Comparison of ENCODE assay signal across 8 cellular contexts in the genomic region with DNA sequence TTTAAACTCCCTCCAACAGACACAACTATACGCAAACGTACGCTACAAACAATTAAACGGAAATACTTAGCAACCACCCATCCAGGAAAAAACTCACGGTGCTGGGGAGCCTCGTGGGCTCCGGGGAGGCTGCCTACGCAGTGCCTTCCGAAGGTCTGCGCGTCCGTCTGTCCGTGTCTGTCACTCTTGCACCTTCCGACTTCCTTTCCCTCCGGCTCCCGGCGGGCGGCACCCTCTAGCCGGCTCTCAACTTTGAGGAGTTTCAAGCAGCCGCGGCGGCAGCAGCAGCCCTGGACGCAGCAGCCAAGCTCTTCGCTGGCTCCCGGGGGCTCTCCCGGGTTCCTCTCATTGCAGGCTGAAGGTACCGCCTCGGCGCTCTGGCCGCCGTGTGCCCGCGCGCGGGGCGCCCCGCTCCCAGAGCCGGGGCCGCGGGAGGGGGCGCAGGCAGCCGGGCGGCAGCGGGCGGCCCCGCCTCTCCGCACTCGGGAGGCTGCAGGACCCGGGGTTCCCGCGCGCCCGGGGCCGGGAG. TPM values are rescaled to one million over a fixed set of nuclear protein-coding genes. Genes with fewer than 3 reads are reported as not detected.
DNase-seq lines count a peak whose midpoint lies in the region; ATAC-seq and TF ChIP-seq lines count a peak whose summit lies in the region.

A gene with protein sequence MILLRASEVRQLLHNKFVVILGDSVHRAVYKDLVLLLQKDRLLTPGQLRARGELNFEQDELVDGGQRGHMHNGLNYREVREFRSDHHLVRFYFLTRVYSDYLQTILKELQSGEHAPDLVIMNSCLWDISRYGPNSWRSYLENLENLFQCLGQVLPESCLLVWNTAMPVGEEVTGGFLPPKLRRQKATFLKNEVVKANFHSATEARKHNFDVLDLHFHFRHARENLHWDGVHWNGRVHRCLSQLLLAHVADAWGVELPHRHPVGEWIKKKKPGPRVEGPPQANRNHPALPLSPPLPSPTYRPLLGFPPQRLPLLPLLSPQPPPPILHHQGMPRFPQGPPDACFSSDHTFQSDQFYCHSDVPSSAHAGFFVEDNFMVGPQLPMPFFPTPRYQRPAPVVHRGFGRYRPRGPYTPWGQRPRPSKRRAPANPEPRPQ (plus strand): TSS at position 257 of the 529 bp plus-strand sequence. CDS start 155,443 bp downstream, outside the sequence.

- H3K36me3 Mint-ChIP-seq in natural killer cell treated with Interleukin-12 subunit alpha and Interleukin-12 subunit beta and Interleukin-15 and Interleukin-18, amount 100 ng/mL, for 72 hours, result no peaks in the 10 kb centered on the region
- H3K36me3 Mint-ChIP-seq in stimulated activated naive CD8-positive, alpha-beta T cell treated with anti-CD3 and anti-CD28 coated beads, Interleukin-15, Interleukin-2, amounts not matched to agents 100 ng/mL and 50 ng/mL, for 24 hours (ENCODE audit: low read depth), result peaks cover 46% of the 10 kb centered on the region

- no peaks in the 10 kb centered on the region for H3K27me3 ChIP-seq in OCI-LY1 (ENCODE audit: insufficient read depth, low read length)
- H3K27me3 ChIP-seq in fibroblast of lung (ENCODE audit: control insufficient read depth, insufficient read depth, low read length), result no peaks in the 10 kb centered on the region

- H3K9me3 ChIP-seq in OCI-LY1 (ENCODE audit: low read length), result no peaks in the 10 kb centered on the region
- no peaks in the 10 kb centered on the region for H3K9me3 ChIP-seq in fibroblast of lung (ENCODE audit: control insufficient read depth, insufficient read depth, low read depth, low read length)

- peak within 1 kb of the TSS; percentile 83; the same call in 1 of the 2 replicates for H2AFZ ChIP-seq in OCI-LY1 (ENCODE audit: low read length)
- peak within 1 kb of the TSS; percentile 94 for H2AFZ ChIP-seq in fibroblast of lung (ENCODE audit: low read length)

- H3K27me3 Mint-ChIP-seq in natural killer cell treated with Interleukin-12 subunit alpha and Interleukin-12 subunit beta and Interleukin-15 and Interleukin-18, amount 100 ng/mL, for 72 hours, result no peaks in the 10 kb centered on the region
- H3K27me3 Mint-ChIP-seq in stimulated activated naive CD8-positive, alpha-beta T cell treated with anti-CD3 and anti-CD28 coated beads, Interleukin-15, Interleukin-2, amounts not matched to agents 100 ng/mL and 50 ng/mL, for 24 hours, result no peaks in the 10 kb centered on the region

- peak; percentile 34 for DNase-seq in NK-92 treated with Interleukin-12 subunit alpha and Interleukin-12 subunit beta, amount 100 ng/mL, for 24 hours (lab: John Stamatoyannopoulos, UW)
- DNase-seq in NK-92 (lab: John Stamatoyannopoulos, UW; ENCODE audit: unreplicated experiment) (no peak), fibroblast of lung (ENCODE audit: low read depth in 2 of 2) (peak; percentile 69 to 71)
- peak; percentile 74 for DNase-seq in activated T-cell treated with anti-CD3 and anti-CD28 coated beads, Interleukin-2, amount 50 U/mL, for 1 hour
- peak; percentile 75 for DNase-seq in natural killer cell treated with Interleukin-12 subunit alpha and Interleukin-12 subunit beta and Interleukin-15 and Interleukin-18, amount 100 ng/mL, for 72 hours (ENCODE audit: low spot score)

- H4K20me1 ChIP-seq in OCI-LY1 (ENCODE audit: insufficient read depth, low read length), result no peaks in the 10 kb centered on the region
- no peaks in the 10 kb centered on the region for H4K20me1 ChIP-seq in fibroblast of lung (ENCODE audit: control insufficient read depth, extremely low read depth, insufficient read depth, low read length)

- H3K4me3 Mint-ChIP-seq in natural killer cell treated with Interleukin-12 subunit alpha and Interleukin-12 subunit beta and Interleukin-15 and Interleukin-18, amount 100 ng/mL, for 72 hours, result peak within 1 kb of the TSS; percentile 99
- H3K4me3 Mint-ChIP-seq in stimulated activated naive CD8-positive, alpha-beta T cell treated with anti-CD3 and anti-CD28 coated beads, Interleukin-15, Interleukin-2, amounts not matched to agents 100 ng/mL and 50 ng/mL, for 24 hours, result peak within 1 kb of the TSS; percentile 96

- H3K4me1 Mint-ChIP-seq in natural killer cell treated with Interleukin-12 subunit alpha and Interleukin-12 subunit beta and Interleukin-15 and Interleukin-18, amount 100 ng/mL, for 72 hours (ENCODE audit: low read depth in 2 of 2), result peaks cover 44 to 56% of the 10 kb centered on the region in 2 donors
- peaks cover 77% of the 10 kb centered on the region for H3K4me1 Mint-ChIP-seq in stimulated activated naive CD8-positive, alpha-beta T cell treated with anti-CD3 and anti-CD28 coated beads, Interleukin-15, Interleukin-2, amounts not matched to agents 100 ng/mL and 50 ng/mL, for 24 hours (ENCODE audit: low read depth)

- H3K4me3 ChIP-seq in OCI-LY1 (ENCODE audit: low read depth, low read length, poor library complexity, severe bottlenecking), result peak within 1 kb of the TSS; percentile 82
- peak within 1 kb of the TSS; percentile 69 to 75 (median 72) for H3K4me3 ChIP-seq in fibroblast of lung (replicated peaks in 1 of 4; ENCODE audit: control extremely low read depth in 1 of 4, insufficient read depth in 1 of 4, low read depth in 3 of 4, low read length in 4 of 4)

- H3K27ac ChIP-seq in OCI-LY1 (ENCODE audit: low read depth, low read length, poor library complexity, severe bottlenecking) (peak within 1 kb of the TSS; percentile 78), fibroblast of lung (ENCODE audit: insufficient read depth, low read length) (peak within 1 kb of the TSS; percentile 77)

- H3K9ac ChIP-seq in OCI-LY1 (ENCODE audit: low read length), result peak within 1 kb of the TSS; percentile 75
- peak within 1 kb of the TSS; percentile 60 for H3K9ac ChIP-seq in fibroblast of lung (ENCODE audit: insufficient read depth, low read length)

- peaks cover 9% of the 10 kb centered on the region for H3F3A ChIP-seq in OCI-LY1 (ENCODE audit: insufficient read depth, low read length)

- H3K4me1 ChIP-seq in OCI-LY1 (ENCODE audit: insufficient read depth, low read length, severe bottlenecking) (peaks cover 72% of the 10 kb centered on the region), fibroblast of lung (ENCODE audit: control insufficient read depth, extremely low read depth, insufficient read depth, low read length) (peaks cover 12% of the 10 kb centered on the region)

- H3K4me2 ChIP-seq in OCI-LY1 (ENCODE audit: low read length) (peak within 1 kb of the TSS; percentile 95), fibroblast of lung (ENCODE audit: extremely low read depth, insufficient read depth, low read length) (peak within 1 kb of the TSS; percentile 99)

- H3K79me2 ChIP-seq in OCI-LY1 (ENCODE audit: insufficient read depth, low read length), result no peaks in the 10 kb centered on the region
- H3K79me2 ChIP-seq in fibroblast of lung (ENCODE audit: control insufficient read depth, insufficient read depth, low read length), result peaks cover 7% of the 10 kb centered on the region

- no peaks in the 10 kb centered on the region for H3K9me3 Mint-ChIP-seq in natural killer cell treated with Interleukin-12 subunit alpha and Interleukin-12 subunit beta and Interleukin-15 and Interleukin-18, amount 100 ng/mL, for 72 hours
- no peaks in the 10 kb centered on the region for H3K9me3 Mint-ChIP-seq in stimulated activated naive CD8-positive, alpha-beta T cell treated with anti-CD3 and anti-CD28 coated beads, Interleukin-15, Interleukin-2, amounts not matched to agents 100 ng/mL and 50 ng/mL, for 24 hours

- TF ChIP-seq CTCF in OCI-LY1 (IDR thresholded peaks at IDR 0.05; ENCODE audit: low read length), result peak; percentile 43
- peak; percentile 50 to 55 for TF ChIP-seq CTCF in fibroblast of lung (conservative IDR thresholded peaks at IDR 0.05 in 1 of 2, IDR thresholded peaks at IDR 0.05 in 1 of 2; ENCODE audit: low read depth in 1 of 2, low read length in 2 of 2)

- no peaks in the 10 kb centered on the region for H3K9me2 ChIP-seq in OCI-LY1 (ENCODE audit: low read depth, low read length)

- H3K36me3 ChIP-seq in OCI-LY1 (ENCODE audit: insufficient read depth, low read length) (0 out of 2 replicates have a peak, but pooled peaks cover 6% of the 10 kb centered on the region), fibroblast of lung (ENCODE audit: control insufficient read depth, insufficient read depth, low read length) (no peaks in the 10 kb centered on the region)

- peak within 1 kb of the TSS; percentile 86 to 91 for H3K27ac Mint-ChIP-seq in natural killer cell treated with Interleukin-12 subunit alpha and Interleukin-12 subunit beta and Interleukin-15 and Interleukin-18, amount 100 ng/mL, for 72 hours
- H3K27ac Mint-ChIP-seq in stimulated activated naive CD8-positive, alpha-beta T cell treated with anti-CD3 and anti-CD28 coated beads, Interleukin-15, Interleukin-2, amounts not matched to agents 100 ng/mL and 50 ng/mL, for 24 hours, result peak within 1 kb of the TSS; percentile 99

- ATAC-seq in HG03196 (IDR thresholded peaks at IDR 0.05; ENCODE audit: unreplicated experiment), result peak; percentile 63
- ATAC-seq in natural killer cell treated with Interleukin-12 subunit alpha and Interleukin-12 subunit beta and Interleukin-15 and Interleukin-18, amount 100 ng/mL, for 72 hours, result peak; percentile 80

RNA-seq across cellular contexts. Expression of the gene that starts here (rescaled TPM):
- total RNA-seq in fibroblast of lung, result 0.26 and 0.33 TPM in 2 replicates
- polyA plus RNA-seq in fibroblast of lung, result 0.49 and 0.83 TPM in 2 replicates
- 0.80 and 1.0 TPM in 2 replicates for polyA plus RNA-seq in fibroblast of lung (2012)
- polyA minus RNA-seq in fibroblast of lung (ENCODE audit: low replicate concordance), result 1.7 and 6.7 TPM in 2 replicates
- 10 to 100 TPM; 39.5 to 41.2 TPM for total RNA-seq in natural killer cell treated with Interleukin-12 subunit alpha and Interleukin-12 subunit beta and Interleukin-15 and Interleukin-18, amount 100 ng/mL, for 72 hours

Comparison
In these comparisons a context has a peak if more than half of its experiments do, and no peak if none do; other contexts are left out.
1. RNA of the gene that starts here (total RNA-seq): 39.5 to 41.2 TPM in natural killer cell treated with Interleukin-12 subunit alpha and Interleukin-12 subunit beta and Interleukin-15 and Interleukin-18, amount 100 ng/mL, for 72 hours; 0.26 to 0.33 TPM in fibroblast of lung; every median in the first group is over 10 times any median in the second.